In genomic region chr2:197354169-197354558, GRCh38 we compare ENCODE assay signal across 30 cellular contexts.
"Had no signal": no experiment of that assay in that cellular context is flagged by ENCODE, and none has a peak within 500 bp of the region (broad histone marks: within the 10 kb centered on the region; RNA-seq: fewer than 3 reads in every experiment).

No MANE protein-coding gene starts in this region.

- H3K27ac Mint-ChIP-seq: activated B cell treated with CpG ODN at 0.5 μM for 24 hours; activated CD8-positive, alpha-beta T cell treated with anti-CD3 and anti-CD28 coated beads for 36 hours; activated naive CD8-positive, alpha-beta T cell; activated T-helper 17 cell treated with anti-CD3 and anti-CD28 coated beads, Interleukin-2, amount 50 U/mL, for 72 hours; dendritic cell treated with granulocyte-macrophage colony-stimulating factor and Interleukin-4, amounts not matched to agents 40 ng/mL and 50 ng/mL, for 4 days; endodermal cell had no signal

- H3K9me3 Mint-ChIP-seq: activated B cell treated with CpG ODN at 0.5 μM for 24 hours; activated T-cell treated with anti-CD3 and anti-CD28 coated beads, Interleukin-2, amount 50 U/mL, for 4 hours; activated T-helper 17 cell treated with anti-CD3 and anti-CD28 coated beads, Interleukin-2, amount 50 U/mL, for 72 hours; central memory CD8-positive, alpha-beta T cell; dendritic cell treated with granulocyte-macrophage colony-stimulating factor and Interleukin-4, amounts not matched to agents 40 ng/mL and 50 ng/mL, for 4 days; endodermal cell had no signal

- DNase-seq: activated B cell treated with CpG ODN at 0.5 μM for 24 hours; activated CD4-positive, alpha-beta T cell treated with anti-CD3 and anti-CD28 coated beads for 48 hours; activated CD4-positive, alpha-beta T cell treated with anti-CD3 and anti-CD28 coated beads, Interleukin-2, amount 50 U/mL, for 1 hour; activated CD4-positive, alpha-beta T cell treated with anti-CD3 and anti-CD28 coated beads, Interleukin-2, amount 50 U/mL, for 48 hours; activated CD8-positive, alpha-beta memory T cell treated with anti-CD3 and anti-CD28 coated beads for 24 hours; activated CD8-positive, alpha-beta T cell treated with anti-CD3 and anti-CD28 coated beads for 36 hours; activated effector memory CD4-positive, alpha-beta T cell treated with Interleukin-2 at 50 U/mL for 16 hours; activated gamma-delta T cell treated with Interleukin-2 at 50 U/mL for 16 hours; activated naive CD4-positive, alpha-beta T cell treated with anti-CD3 and anti-CD28 coated beads, Interleukin-2, amount 50 U/mL, for 16 hours; activated naive CD4-positive, alpha-beta T cell treated with Interleukin-2 at 50 U/mL for 16 hours; activated T-cell treated with anti-CD3 and anti-CD28 coated beads, Interleukin-2, amount 50 U/mL, for 4 hours; amniotic stem cell; anterior cingulate cortex; brain microvascular endothelial cell; dorsolateral prefrontal cortex; effector memory CD4-positive, alpha-beta T cell; endodermal cell; foreskin fibroblast; head of caudate nucleus; T1000; WERI-Rb-1 had no signal

- H3K36me3 ChIP-seq: brain microvascular endothelial cell, WERI-Rb-1 had no signal

- ATAC-seq: activated CD4-positive, CD25-positive, alpha-beta regulatory T cell treated with anti-CD3 and anti-CD28 coated beads, Interleukin-2, amount 50 U/mL, for 24 hours; activated CD8-positive, alpha-beta T cell treated with anti-CD3 and anti-CD28 coated beads for 36 hours; activated T-cell treated with anti-CD3 and anti-CD28 coated beads, Interleukin-2, amount 50 U/mL, for 4 hours; activated T-helper 17 cell treated with anti-CD3 and anti-CD28 coated beads, Interleukin-2, amount 50 U/mL, for 72 hours; esophagus mucosa had no signal

- FAIRE-seq: astrocyte, bronchial epithelial cell had no signal

- H3K4me3 ChIP-seq: coronary artery, dorsolateral prefrontal cortex had no signal

- H3K4me3 Mint-ChIP-seq: activated B cell treated with CpG ODN at 0.5 μM for 24 hours; activated CD8-positive, alpha-beta T cell treated with anti-CD3 and anti-CD28 coated beads for 36 hours; activated naive CD8-positive, alpha-beta T cell; activated T-cell treated with anti-CD3 and anti-CD28 coated beads, Interleukin-2, amount 50 U/mL, for 4 hours; activated T-helper 17 cell treated with anti-CD3 and anti-CD28 coated beads, Interleukin-2, amount 50 U/mL, for 72 hours; central memory CD8-positive, alpha-beta T cell; dendritic cell treated with granulocyte-macrophage colony-stimulating factor and Interleukin-4, amounts not matched to agents 40 ng/mL and 50 ng/mL, for 4 days; endodermal cell had no signal

- H3K27me3 Mint-ChIP-seq: activated B cell treated with CpG ODN at 0.5 μM for 24 hours; activated CD8-positive, alpha-beta T cell treated with anti-CD3 and anti-CD28 coated beads for 36 hours; activated naive CD8-positive, alpha-beta T cell; activated T-helper 17 cell treated with anti-CD3 and anti-CD28 coated beads, Interleukin-2, amount 50 U/mL, for 72 hours; central memory CD8-positive, alpha-beta T cell; dendritic cell treated with granulocyte-macrophage colony-stimulating factor and Interleukin-4, amounts not matched to agents 40 ng/mL and 50 ng/mL, for 4 days had no signal

- H3K27ac ChIP-seq: brain microvascular endothelial cell, coronary artery, dorsolateral prefrontal cortex, WERI-Rb-1 had no signal

- H3K36me3 Mint-ChIP-seq: activated naive CD8-positive, alpha-beta T cell had no signal

- H3K27me3 ChIP-seq: brain microvascular endothelial cell, dorsolateral prefrontal cortex had no signal

- H3K4me1 Mint-ChIP-seq: activated B cell treated with CpG ODN at 0.5 μM for 24 hours had no signal
